Comparison of ENCODE assay signal across 8 cellular contexts in genomic region chr2:86199834-86200177, GRCh38. TPM values are rescaled to one million over a fixed set of nuclear protein-coding genes. Genes with fewer than 3 reads are reported as not detected.
DNase-seq lines count a peak whose midpoint lies in the region; ATAC-seq and TF ChIP-seq lines count a peak whose summit lies in the region.

No MANE protein-coding gene starts in this region.

- under 1% methylated on average over 8 of the region's 8 CpGs for WGBS in liver
- 9% methylated on average over 8 of the region's 8 CpGs for WGBS in thyroid gland, 2 donors

- H3K27ac ChIP-seq in ascending aorta (peak overlapping the region; percentile 73 to 79), liver (ENCODE audit: low read depth in 1 of 2, low read length in 2 of 2) (peak overlapping the region in 1 of 2 donors; percentile 31), thyroid gland (peak overlapping the region in 2 of 3 donors; percentile 65 to 78)

- TF ChIP-seq POLR2A in thyroid gland (IDR thresholded peaks at IDR 0.05): no peak

- DNase-seq in activated T-cell treated with anti-CD3 and anti-CD28 coated beads, Interleukin-2, amount 50 U/mL, for 4 hours: no peak
- DNase-seq in activated T-cell treated with anti-CD3 and anti-CD28 coated beads, Interleukin-2, amount 50 U/mL, for 1 hour: no peak
- DNase-seq in ascending aorta (ENCODE audit: low spot score in 2 of 2) (no peak), thyroid gland (no peak), putamen (ENCODE audit: low spot score) (no peak), midbrain (lab: John Stamatoyannopoulos, UW) (no peak)

- H3K36me3 ChIP-seq in ascending aorta (no peaks in the 10 kb centered on the region), liver (ENCODE audit: control insufficient read depth in 4 of 4, insufficient read depth in 3 of 4, low read depth in 1 of 4, low read length in 3 of 4) (no peaks in the 10 kb centered on the region), thyroid gland (no peaks in the 10 kb centered on the region)

- ATAC-seq in activated T-cell treated with anti-CD3 and anti-CD28 coated beads, Interleukin-2, amount 50 U/mL, for 4 hours: no peak
- ATAC-seq in HG02763 (IDR thresholded peaks at IDR 0.05; ENCODE audit: unreplicated experiment): no peak

- H3K4me3 ChIP-seq in ascending aorta (peak overlapping the region; percentile 66 to 82), liver (ENCODE audit: low read depth in 1 of 3, low read length in 3 of 3) (peak overlapping the region; percentile 80 to 91 (median 82)), thyroid gland (replicated peaks in 1 of 3) (peak overlapping the region; percentile 62 to 74 (median 67))

- H3K36me3 Mint-ChIP-seq in activated T-cell treated with anti-CD3 and anti-CD28 coated beads, Interleukin-2, amount 50 U/mL, for 4 hours (ENCODE audit: insufficient read depth): peaks cover 11% of the 10 kb centered on the region

- intact Hi-C loops in ascending aorta (cut with DNase I) (no loop called here), thyroid gland (cut with DNase I) (loop anchor here (10.0 kb wide), 1 partner anchor 245 kb away; the partner anchor contains the start of gene KDM3A)

- H3K9ac ChIP-seq in liver (ENCODE audit: low read depth in 1 of 2, low read length in 2 of 2): peak overlapping the region; percentile 55 to 75

- peaks cover 48% of the 10 kb centered on the region for H3K4me1 Mint-ChIP-seq in activated T-cell treated with anti-CD3 and anti-CD28 coated beads, Interleukin-2, amount 50 U/mL, for 4 hours (ENCODE audit: low read depth)

- no peaks in the 10 kb centered on the region for H3K9me3 ChIP-seq in ascending aorta
- no peaks in the 10 kb centered on the region for H3K9me3 ChIP-seq in liver (ENCODE audit: control insufficient read depth in 4 of 4, low read length in 3 of 4)
- H3K9me3 ChIP-seq in thyroid gland: no peaks in the 10 kb centered on the region

- H3K27me3 ChIP-seq in ascending aorta (no peaks in the 10 kb centered on the region), liver (ENCODE audit: control insufficient read depth in 4 of 4, insufficient read depth in 4 of 4, low read length in 3 of 4) (no peaks in the 10 kb centered on the region), thyroid gland (no peaks in the 10 kb centered on the region)

- no peak for TF ChIP-seq RAD21 in liver (IDR thresholded peaks at IDR 0.05)

- no peaks in the 10 kb centered on the region for H3K9me3 Mint-ChIP-seq in activated T-cell treated with anti-CD3 and anti-CD28 coated beads, Interleukin-2, amount 50 U/mL, for 4 hours

- peak overlapping the region; percentile 99 for H3K4me3 Mint-ChIP-seq in activated T-cell treated with anti-CD3 and anti-CD28 coated beads, Interleukin-2, amount 50 U/mL, for 4 hours

- no peaks in the 10 kb centered on the region for H3K27me3 Mint-ChIP-seq in activated T-cell treated with anti-CD3 and anti-CD28 coated beads, Interleukin-2, amount 50 U/mL, for 4 hours (ENCODE audit: low read depth)

- TF ChIP-seq CTCF in ascending aorta (IDR thresholded peaks at IDR 0.05): no peak
- no peak for TF ChIP-seq CTCF in liver (IDR thresholded peaks at IDR 0.05; ENCODE audit: low read depth, low read length, missing input control)
- no peak for TF ChIP-seq CTCF in thyroid gland (IDR thresholded peaks at IDR 0.05)

- peaks cover 0 to 15% of the 10 kb centered on the region in 2 donors for H3K4me1 ChIP-seq in ascending aorta
- peaks cover 0 to 28% (median 8%) of the 10 kb centered on the region in 4 donors for H3K4me1 ChIP-seq in liver (ENCODE audit: control insufficient read depth in 4 of 4, insufficient read depth in 4 of 4, low read length in 3 of 4)
- peaks cover 8 to 10% of the 10 kb centered on the region in 2 donors for H3K4me1 ChIP-seq in thyroid gland

TF ChIP-seq in liver, 16 proteins besides CTCF, POLR2A, EP300 and RAD21:
- no peak for TF ChIP-seq TAF1 (conservative IDR thresholded peaks at IDR 0.05)
- no peak for TF ChIP-seq RXRA (IDR thresholded peaks at IDR 0.05)
- no peak for TF ChIP-seq YY1 (IDR thresholded peaks at IDR 0.05)
- no peak for TF ChIP-seq NR2F2 (IDR thresholded peaks at IDR 0.05)
TF ChIP-seq in liver: peak in this region for 0.

RNA-seq across cellular contexts. Expression of gene MRPL35, which starts 0.5 kb away (rescaled TPM):
- total RNA-seq in activated T-cell treated with anti-CD3 and anti-CD28 coated beads, Interleukin-2, amount 50 U/mL, for 4 hours: 10 to 100 TPM; 68.3 to 84.8 (median 71.1) TPM
- 4.7 TPM for total RNA-seq in ascending aorta
- 10 to 100 TPM; 19.8 to 32.3 TPM for total RNA-seq in liver
- polyA plus RNA-seq in liver: 10 to 100 TPM; 33.8 to 36.9 TPM
- total RNA-seq in thyroid gland: 10 to 100 TPM; 18.3 to 46.9 (median 26.3) TPM

RNA-seq across cellular contexts. Expression of gene IMMT, which starts 4.5 kb away (rescaled TPM):
- total RNA-seq in activated T-cell treated with anti-CD3 and anti-CD28 coated beads, Interleukin-2, amount 50 U/mL, for 4 hours: 100 to 1,000 TPM; 135 to 166 (median 143) TPM
- total RNA-seq in ascending aorta: 97.1 TPM
- 10 to 100 TPM; 38.3 to 48.3 TPM for total RNA-seq in liver
- 10 to 100 TPM; 45.5 to 49.1 TPM for polyA plus RNA-seq in liver
- 10 to 100 TPM; 54.0 to 88.2 (median 67.1) TPM for total RNA-seq in thyroid gland
